In genomic region chrX:39052751-39053150, GRCh38 we compare ENCODE assay signal across 28 cellular contexts.
"Had no signal": no experiment of that assay in that cellular context is flagged by ENCODE, and none has a peak within 500 bp of the region (broad histone marks: within the 10 kb centered on the region; RNA-seq: fewer than 3 reads in every experiment).

No MANE protein-coding gene starts in this region.

- H3K4me3 Mint-ChIP-seq: naive thymus-derived CD8-positive, alpha-beta T cell; nephron; neural progenitor cell; stimulated activated naive B cell treated with anti-CD40 and anti-IgM and Interleukin-4, amounts not matched to agents 10 μg/mL and 1 μg/mL and 100 μg/mL, for 72 hours had no signal

- DNase-seq: hippocampal formation; kidney; left colon; left lung; lower lobe of right lung; mammary epithelial cell; mesenchymal stem cell; naive thymus-derived CD8-positive, alpha-beta T cell; occipital lobe; psoas muscle; right lobe of liver; stimulated activated CD4-positive, alpha-beta T cell treated with anti-CD3 and anti-CD28 coated beads, Interleukin-1b, Interleukin-23, amount 100 ng/mL, for 48 hours; stimulated activated CD4-positive, alpha-beta T cell treated with anti-CD3 and anti-CD28 coated beads, Interleukin-2, amount 100 ng/mL, for 48 hours; stimulated activated CD4-positive, alpha-beta T cell treated with anti-CD3 and anti-CD28 coated beads, Interleukin-4, amount 100 ng/mL, for 4 hours; stimulated activated CD8-positive, alpha-beta memory T cell treated with anti-CD3 and anti-CD28 coated beads, Interleukin-4, amount 100 ng/mL, for 48 hours; stimulated activated naive B cell treated with anti-CD40 and anti-IgM and Interleukin-4, amounts not matched to agents 10 μg/mL and 1 μg/mL and 100 μg/mL, for 72 hours; stimulated activated naive CD8-positive, alpha-beta T cell treated with anti-CD3 and anti-CD28 coated beads, Interleukin-15, Interleukin-2, amounts not matched to agents 100 U/mL and 50 U/mL, for 24 hours; stomach; testis; thyroid gland; transverse colon; upper lobe of left lung had no signal

- H3K36me3 Mint-ChIP-seq: neural progenitor cell; stimulated activated naive B cell treated with anti-CD40 and anti-IgM and Interleukin-4, amounts not matched to agents 10 μg/mL and 1 μg/mL and 100 μg/mL, for 72 hours had no signal

- H3K79me2 ChIP-seq: parathyroid adenoma had no signal

- H3K27me3 ChIP-seq: left lung, neural progenitor cell, neutrophil, right lobe of liver, stomach, testis, thyroid gland, transverse colon, upper lobe of left lung, vagina had no signal

- H3K36me3 ChIP-seq: left lung, lower lobe of right lung, neural progenitor cell, neutrophil, right lobe of liver, stomach, thyroid gland, transverse colon, upper lobe of left lung, vagina had no signal

- H3K4me1 ChIP-seq: left lung, lower lobe of right lung, neural progenitor cell, parathyroid adenoma, psoas muscle, right lobe of liver, stomach, testis, thyroid gland, transverse colon, upper lobe of left lung, vagina had no signal

- H3K9me3 ChIP-seq: left lung, lower lobe of right lung, neutrophil, psoas muscle, right lobe of liver, stomach, testis, thyroid gland, transverse colon, upper lobe of left lung, vagina had no signal

- H3K9ac ChIP-seq: neural progenitor cell, parathyroid adenoma had no signal

- H3K27ac ChIP-seq: left lung, lower lobe of right lung, neural progenitor cell, neutrophil, parathyroid adenoma, psoas muscle, right lobe of liver, stomach, testis, thyroid gland, transverse colon, upper lobe of left lung, vagina had no signal

- H3K4me1 Mint-ChIP-seq: naive thymus-derived CD8-positive, alpha-beta T cell; stimulated activated naive B cell treated with anti-CD40 and anti-IgM and Interleukin-4, amounts not matched to agents 10 μg/mL and 1 μg/mL and 100 μg/mL, for 72 hours had no signal

- H3K9me3 Mint-ChIP-seq: naive thymus-derived CD8-positive, alpha-beta T cell; neural progenitor cell; stimulated activated naive B cell treated with anti-CD40 and anti-IgM and Interleukin-4, amounts not matched to agents 10 μg/mL and 1 μg/mL and 100 μg/mL, for 72 hours had no signal

- H3K4me3 ChIP-seq: left lung, lower lobe of right lung, neural progenitor cell, psoas muscle, right lobe of liver, smooth muscle cell, stomach, testis, thyroid gland, transverse colon, upper lobe of left lung, vagina had no signal

- H3K4me2 ChIP-seq: neural progenitor cell, smooth muscle cell had no signal

- ATAC-seq: left colon; left lung; lower lobe of right lung; naive thymus-derived CD8-positive, alpha-beta T cell; psoas muscle; stimulated activated naive B cell treated with anti-CD40 and anti-IgM and Interleukin-4, amounts not matched to agents 10 μg/mL and 1 μg/mL and 100 μg/mL, for 72 hours; stimulated activated naive CD8-positive, alpha-beta T cell treated with anti-CD3 and anti-CD28 coated beads, Interleukin-15, Interleukin-2, amounts not matched to agents 100 U/mL and 50 U/mL, for 24 hours had no signal

- H2AFZ ChIP-seq: neural progenitor cell, parathyroid adenoma had no signal

- H3K27ac Mint-ChIP-seq: neural progenitor cell; stimulated activated naive B cell treated with anti-CD40 and anti-IgM and Interleukin-4, amounts not matched to agents 10 μg/mL and 1 μg/mL and 100 μg/mL, for 72 hours had no signal
